Comparison of ENCODE assay signal across 8 cellular contexts in the genomic region with DNA sequence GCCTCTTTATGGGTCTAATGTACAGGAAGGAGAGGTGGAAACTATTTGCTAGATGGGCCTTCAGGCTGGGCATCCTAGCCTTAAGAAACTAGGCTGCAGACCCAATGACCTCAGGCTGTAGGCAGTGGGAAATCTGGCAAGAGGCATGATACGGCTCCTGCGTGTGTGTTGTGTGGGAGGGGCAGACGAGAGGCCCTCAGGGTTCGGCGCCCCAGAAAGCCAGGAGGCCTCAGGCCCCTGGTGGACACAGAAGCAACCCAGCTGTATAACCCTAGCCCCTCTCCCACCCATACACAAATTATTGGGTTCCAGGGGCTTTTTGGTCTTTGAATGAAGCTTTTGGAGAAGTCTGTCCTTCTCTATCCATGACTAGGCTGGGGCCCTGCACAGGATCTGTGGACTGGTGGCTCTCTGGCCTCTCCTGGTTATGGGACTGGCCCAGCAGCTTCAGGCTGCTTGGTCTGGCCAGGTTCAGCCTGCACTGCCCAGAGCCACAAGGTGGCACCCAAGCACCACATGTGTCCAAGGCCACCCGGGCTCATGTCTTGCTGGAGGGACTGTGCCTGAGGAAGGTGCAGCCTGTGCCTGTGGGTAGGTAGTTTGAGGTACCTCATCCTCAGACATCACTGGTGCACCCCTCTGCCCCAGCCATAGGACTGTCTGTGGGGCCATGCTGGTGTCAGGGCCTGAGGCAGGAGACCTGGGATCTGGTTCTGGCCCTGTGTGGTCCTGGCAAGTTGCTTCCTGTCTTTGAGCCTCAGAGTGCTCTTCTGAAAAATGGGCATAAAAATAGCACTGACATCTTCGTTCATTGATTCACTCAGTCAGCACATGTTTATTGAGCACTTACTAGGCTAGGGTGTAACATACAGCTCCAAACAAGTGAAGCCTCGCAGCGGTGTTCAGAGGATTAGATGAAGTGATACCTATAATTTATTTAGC.
A peak's percentile ranks its signal among the peaks of the same experiment; 100 is the strongest.
DNase-seq lines count a peak whose midpoint lies in the region; ATAC-seq and TF ChIP-seq lines count a peak whose summit lies in the region.

No MANE protein-coding gene starts in this region.

- DNase-seq in DMS153 treated with DMSO at 0.1 percent for 48 hours (lab: John Stamatoyannopoulos, UW; ENCODE audit: unreplicated experiment) (peak; percentile 2), NOMO-1 treated with dmso at 0.1 percent for 144 hours (lab: John Stamatoyannopoulos, UW; ENCODE audit: unreplicated experiment) (peak; percentile 5), astrocyte of the spinal cord (ENCODE audit: low read depth, low spot score) (peak; percentile 43), iPS-NIHi7 (ENCODE audit: extremely low spot score) (peak; percentile 76), cortex of kidney (lab: John Stamatoyannopoulos, UW) (no peak)
- DNase-seq in stimulated activated CD8-positive, alpha-beta memory T cell treated with anti-CD3 and anti-CD28 coated beads, Interleukin-2, amount 100 ng/mL, for 48 hours (ENCODE audit: low read depth in 2 of 2) = peak; percentile 9 to 20

- peak; percentile 61 for ATAC-seq in GM19025 (IDR thresholded peaks at IDR 0.05; ENCODE audit: low read depth, unreplicated experiment)
- peak; percentile 63 for ATAC-seq in HG03342 (IDR thresholded peaks at IDR 0.05; ENCODE audit: unreplicated experiment)

- peak; percentile 80 for TF ChIP-seq CTCF in astrocyte of the spinal cord (IDR thresholded peaks at IDR 0.05; ENCODE audit: low read depth, low read length)

- H3K4me3 ChIP-seq in astrocyte of the spinal cord (ENCODE audit: low read depth, low read length) = no peak overlapping the region

- in situ Hi-C loops in astrocyte of the spinal cord (cut with HindIII; ENCODE audit: low sequenced_read_pairs) = no loop called here
